ENCODE assay signal across 8 cellular contexts in the genomic region with DNA sequence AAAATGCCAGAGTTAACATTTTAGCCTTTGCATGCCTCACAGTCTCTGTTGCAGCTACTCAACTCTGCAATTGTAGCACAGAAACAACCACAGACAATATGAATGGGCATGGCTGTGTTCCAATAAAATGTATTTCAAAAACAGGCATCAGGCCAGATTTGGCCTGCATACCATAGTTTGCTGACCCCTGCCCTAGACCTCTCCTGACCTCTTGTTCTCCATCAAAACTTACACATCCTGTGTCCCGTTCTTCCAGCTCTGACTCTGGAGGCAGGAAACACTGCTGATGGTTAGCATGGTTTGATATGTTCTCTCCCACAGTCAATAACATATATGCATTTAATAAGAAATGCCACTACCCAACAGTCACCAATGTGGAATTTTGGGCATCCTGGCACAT.
"Had no signal": no experiment of that assay in that cellular context is flagged by ENCODE, and none has a peak within 500 bp of the region (broad histone marks: within the 10 kb centered on the region; RNA-seq: fewer than 3 reads in every experiment).

No MANE protein-coding gene starts in this region.

- H3K4me3 ChIP-seq: GM23248, HAP-1 had no signal

- H3K9me3 ChIP-seq: HAP-1 had no signal

- H3K36me3 ChIP-seq: HAP-1 had no signal

- H2AFZ ChIP-seq: GM23248 had no signal

- H3K27ac Mint-ChIP-seq: HFFc6 had no signal

- ATAC-seq: HCT116 had no signal

- H3K4me3 Mint-ChIP-seq: HFFc6 had no signal

- H3K27ac ChIP-seq: GM23248, HL-60 had no signal

- DNase-seq: GM23248, GOT3, H7, HFFc6, IMR-90 had no signal

- H3K9ac ChIP-seq: GM23248 had no signal

- H3K4me1 ChIP-seq: HAP-1 had no signal
